24 cellular contexts compared by ENCODE assay signal in genomic region chrX:17206584-17206983, GRCh38.
"Had no signal": no experiment of that assay in that cellular context is flagged by ENCODE, and none has a peak within 500 bp of the region (broad histone marks: within the 10 kb centered on the region; RNA-seq: fewer than 3 reads in every experiment).

No MANE protein-coding gene starts in this region.

- H3K36me3 ChIP-seq: gastrocnemius medialis, neural progenitor cell, suprapubic skin, transverse colon, upper lobe of right lung, uterus had no signal

- H3K27ac Mint-ChIP-seq: naive thymus-derived CD4-positive, alpha-beta T cell; neural progenitor cell; progenitor cell of endocrine pancreas; stimulated activated naive CD8-positive, alpha-beta T cell treated with anti-CD3 and anti-CD28 coated beads, Interleukin-15, amount 100 ng/mL, for 72 hours had no signal

- H3K4me1 Mint-ChIP-seq: naive thymus-derived CD4-positive, alpha-beta T cell; nephron; neural progenitor cell; stimulated activated naive CD8-positive, alpha-beta T cell treated with anti-CD3 and anti-CD28 coated beads, Interleukin-15, amount 100 ng/mL, for 72 hours had no signal

- H3K36me3 Mint-ChIP-seq: naive thymus-derived CD4-positive, alpha-beta T cell; neural progenitor cell had no signal

- H3K79me2 ChIP-seq: parathyroid adenoma had no signal

- H3K9me3 ChIP-seq: gastrocnemius medialis, suprapubic skin, transverse colon, upper lobe of right lung, uterus had no signal

- H3K27ac ChIP-seq: gastrocnemius medialis, neural progenitor cell, parathyroid adenoma, suprapubic skin, transverse colon, upper lobe of right lung, uterus had no signal

- H3K4me1 ChIP-seq: gastrocnemius medialis, neural progenitor cell, parathyroid adenoma, suprapubic skin, transverse colon, upper lobe of right lung, uterus had no signal

- H3K9ac ChIP-seq: neural progenitor cell, parathyroid adenoma had no signal

- H2AFZ ChIP-seq: neural progenitor cell, parathyroid adenoma had no signal

- H3K27me3 ChIP-seq: gastrocnemius medialis, neural progenitor cell, suprapubic skin, transverse colon, upper lobe of right lung, uterus had no signal

- H3K4me2 ChIP-seq: neural progenitor cell, smooth muscle cell had no signal

- H3K4me3 ChIP-seq: gastrocnemius medialis, neural progenitor cell, smooth muscle cell, suprapubic skin, transverse colon, upper lobe of right lung, uterus had no signal

- FAIRE-seq: kidney had no signal

- H3K4me3 Mint-ChIP-seq: naive thymus-derived CD4-positive, alpha-beta T cell; nephron; neural progenitor cell; stimulated activated naive CD8-positive, alpha-beta T cell treated with anti-CD3 and anti-CD28 coated beads, Interleukin-15, amount 100 ng/mL, for 72 hours had no signal

- ATAC-seq: gastrocnemius medialis; left lobe of liver; naive thymus-derived CD4-positive, alpha-beta T cell; sciatic nerve; stimulated activated naive CD8-positive, alpha-beta T cell treated with anti-CD3 and anti-CD28 coated beads, Interleukin-15, amount 100 ng/mL, for 72 hours; upper lobe of right lung had no signal

- DNase-seq: cortex of kidney; gastrocnemius medialis; head of caudate nucleus; kidney; mesenchymal stem cell; midbrain; naive thymus-derived CD4-positive, alpha-beta T cell; stimulated activated CD4-positive, alpha-beta T cell treated with anti-CD3 and anti-CD28 coated beads, Interleukin-12 subunit alpha, Interleukin-12 subunit beta, amount 100 ng/mL, for 4 hours; stimulated activated CD4-positive, alpha-beta T cell treated with anti-CD3 and anti-CD28 coated beads, Interleukin-1b, Interleukin-23, amount 100 ng/mL, for 48 hours; stimulated activated CD4-positive, alpha-beta T cell treated with anti-CD3 and anti-CD28 coated beads, Interleukin-4, amount 100 ng/mL, for 1 hour; stimulated activated CD8-positive, alpha-beta memory T cell treated with anti-CD3 and anti-CD28 coated beads, Interleukin-4, amount 100 ng/mL, for 48 hours; stimulated activated naive CD4-positive, alpha-beta T cell; stimulated activated naive CD8-positive, alpha-beta T cell treated with anti-CD3 and anti-CD28 coated beads, Interleukin-15, amount 100 ng/mL, for 72 hours; transverse colon; upper lobe of right lung; uterus had no signal
